ENCODE assay signal across 8 cellular contexts in genomic region chr20:41697861-41698559, GRCh38.
A peak's percentile ranks its signal among the peaks of the same experiment; 100 is the strongest.
DNase-seq lines count a peak whose midpoint lies in the region; ATAC-seq, FAIRE-seq and TF ChIP-seq lines count a peak whose summit lies in the region.

No MANE protein-coding gene starts in this region.

- H3K9me1 ChIP-seq in endothelial cell of umbilical vein (replicated peaks; ENCODE audit: control insufficient read depth, extremely low read depth, insufficient read depth, low read length): no peaks in the 10 kb centered on the region

- no peaks in the 10 kb centered on the region for H3K79me2 ChIP-seq in endothelial cell of umbilical vein (ENCODE audit: control insufficient read depth, insufficient read depth, low read length)

- no peak overlapping the region for H3K4me2 ChIP-seq in endothelial cell of umbilical vein (ENCODE audit: insufficient read depth, low read length)

- no peak overlapping the region for H2AFZ ChIP-seq in endothelial cell of umbilical vein (ENCODE audit: low read depth, low read length)

- peak; percentile 61 for DNase-seq in SIG-M5 treated with dmso at 0.1 percent for 504 hours (lab: John Stamatoyannopoulos, UW; ENCODE audit: unreplicated experiment)
- DNase-seq in SIG-M5 (lab: John Stamatoyannopoulos, UW): no peak
- peak; percentile 44 for DNase-seq in RPMI8226
- DNase-seq in endothelial cell of umbilical vein (ENCODE audit: low read depth, low spot score): peak; percentile 36
- no peak for DNase-seq in prostate gland (ENCODE audit: low spot score)
- no peak for DNase-seq in HuH-7.5 (ENCODE audit: low spot score)

- intact Hi-C loops in endothelial cell of umbilical vein (cut with micrococcal nuclease): loop anchor here (2.0 to 10.0 kb wide), 2 partner anchors 553 to 1489 kb away; no protein-coding TSS in a partner anchor
- intact Hi-C loops in prostate gland (cut with DNase I): no loop called here

- no peak for TF ChIP-seq POLR2A in endothelial cell of umbilical vein (IDR thresholded peaks at IDR 0.05; ENCODE audit: low read depth, low read length)
- TF ChIP-seq POLR2A in prostate gland (IDR thresholded peaks at IDR 0.05): no peak

- POLR2A ChIA-PET in endothelial cell of umbilical vein (lab: Charles Lee): no interaction called here

- ATAC-seq in GM18907 (IDR thresholded peaks at IDR 0.05; ENCODE audit: unreplicated experiment): no peak

- no peaks in the 10 kb centered on the region for H4K20me1 ChIP-seq in endothelial cell of umbilical vein (replicated peaks; ENCODE audit: control insufficient read depth, extremely low read depth, insufficient read depth, low read length)

- H3K4me3 ChIP-seq in endothelial cell of umbilical vein (replicated peaks in 1 of 3; ENCODE audit: insufficient read depth in 1 of 3, low read depth in 1 of 3, low read length in 3 of 3): no peak overlapping the region
- no peak overlapping the region for H3K4me3 ChIP-seq in prostate gland

- peaks cover 6% of the 10 kb centered on the region for H3K4me1 ChIP-seq in endothelial cell of umbilical vein (ENCODE audit: control insufficient read depth, extremely low read depth, insufficient read depth, low read length)
- no peaks in the 10 kb centered on the region for H3K4me1 ChIP-seq in prostate gland (replicated peaks)

- CTCF ChIA-PET in endothelial cell of umbilical vein (lab: Charles Lee): interaction anchor here (0.7 to 2.6 kb wide), 12 partner anchors 10 to 1751 kb away, joined by 3 to 35 read pairs (median 6); no protein-coding TSS in a partner anchor

- peak; percentile 68 for FAIRE-seq in endothelial cell of umbilical vein (lab: Jason Lieb, UNC)

- H3K9me3 ChIP-seq in endothelial cell of umbilical vein (replicated peaks; ENCODE audit: control insufficient read depth, insufficient read depth, low read length) (no peaks in the 10 kb centered on the region), prostate gland (no peaks in the 10 kb centered on the region)

- BruUV-seq in endothelial cell of umbilical vein (replicated peaks; lab: Mats Ljungman, UMichigan): no TSS peak

- no peak overlapping the region for H3K9ac ChIP-seq in endothelial cell of umbilical vein (replicated peaks; ENCODE audit: extremely low read depth, insufficient read depth, low read length)

- H3K27ac ChIP-seq in endothelial cell of umbilical vein (ENCODE audit: insufficient read depth, low read depth, low read length) (no peak overlapping the region), prostate gland (no peak overlapping the region)

- H3K36me3 ChIP-seq in endothelial cell of umbilical vein (ENCODE audit: control insufficient read depth in 2 of 2, extremely low read depth in 1 of 2, insufficient read depth in 2 of 2, low read length in 2 of 2) (no peaks in the 10 kb centered on the region), prostate gland (no peaks in the 10 kb centered on the region)

- TF ChIP-seq CTCF in LNCAP (IDR thresholded peaks at IDR 0.05) (peak; percentile 94), endothelial cell of umbilical vein (IDR thresholded peaks at IDR 0.05; ENCODE audit: extremely low read depth in 1 of 2, insufficient read depth in 1 of 2, low read depth in 1 of 2, low read length in 2 of 2) (peak; percentile 71 to 74), prostate gland (IDR thresholded peaks at IDR 0.05) (peak in 3 of 4 experiments; percentile 51 to 64 (median 60))

- dilution Hi-C loops in endothelial cell of umbilical vein (cut with MboI; ENCODE audit: extremely low pct_ligation_motif_present, low sequenced_read_pairs): no loop called here

- no peaks in the 10 kb centered on the region for H3K27me3 ChIP-seq in endothelial cell of umbilical vein (ENCODE audit: control insufficient read depth in 2 of 2, insufficient read depth in 2 of 2, low read length in 2 of 2)
- no peaks in the 10 kb centered on the region for H3K27me3 ChIP-seq in prostate gland (replicated peaks; ENCODE audit: insufficient read depth)

- 61% methylated on average over 6 of the region's 6 CpGs for WGBS in prostate gland

TF ChIP-seq in endothelial cell of umbilical vein, 7 proteins besides CTCF, POLR2A, EP300 and RAD21:
- no peak for TF ChIP-seq POLR2AphosphoS5 (IDR thresholded peaks at IDR 0.05; ENCODE audit: insufficient read depth, low read depth, low read length)
- TF ChIP-seq GATA2 (IDR thresholded peaks at IDR 0.05; ENCODE audit: insufficient read depth, insufficient read length, low read depth, low read length): no peak
- TF ChIP-seq, protein P1, sequence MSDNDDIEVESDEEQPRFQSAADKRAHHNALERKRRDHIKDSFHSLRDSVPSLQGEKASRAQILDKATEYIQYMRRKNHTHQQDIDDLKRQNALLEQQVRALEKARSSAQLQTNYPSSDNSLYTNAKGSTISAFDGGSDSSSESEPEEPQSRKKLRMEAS (IDR thresholded peaks at IDR 0.05; ENCODE audit: insufficient read depth, insufficient read length): no peak
- no peak for TF ChIP-seq EZH2 (IDR thresholded peaks at IDR 0.05; ENCODE audit: borderline replicate concordance, low read depth, low read length, severe bottlenecking)
- no peak for TF ChIP-seq MYC (IDR thresholded peaks at IDR 0.05; ENCODE audit: low read depth, low read length)
- no peak for TF ChIP-seq JUN (IDR thresholded peaks at IDR 0.05; ENCODE audit: borderline replicate concordance, insufficient read depth, insufficient read length, low read depth)
- no peak for TF ChIP-seq FOS (IDR thresholded peaks at IDR 0.05; ENCODE audit: borderline replicate concordance, insufficient read depth, low read length)

Comparison
In these comparisons a context has a peak if more than half of its experiments do, and no peak if none do; other contexts are left out.
1. DNase-seq: peak in SIG-M5 treated with dmso at 0.1 percent for 504 hours (single experiment), RPMI8226 (single experiment) and endothelial cell of umbilical vein (single experiment); none in SIG-M5 (single experiment), prostate gland (single experiment) and HuH-7.5 (single experiment).
2. Peak in every context shown above with its lines, with median percentiles within 50 percentile points of each other: CTCF ChIP-seq.